In genomic region chr10:110560012-110560411, GRCh38 we compare ENCODE assay signal across 36 cellular contexts.
"Had no signal": no experiment of that assay in that cellular context is flagged by ENCODE, and none has a peak within 500 bp of the region (broad histone marks: within the 10 kb centered on the region; RNA-seq: fewer than 3 reads in every experiment).

No MANE protein-coding gene starts in this region.

- H3K4me3 ChIP-seq: MG63 had no signal

- DNase-seq: Kasumi-1, MG63, MM.1S, MV-4-11, NCI-H1048, NCI-H1092, NCI-H1092 treated with DMSO at 0.1 percent for 48 hours, NCI-H1105, NCI-H1105 treated with DMSO at 0.1 percent for 48 hours, NCI-H1417, NCI-H1417 treated with DMSO at 0.1 percent for 48 hours, NCI-H1436, NCI-H1436 treated with DMSO at 0.1 percent for 48 hours, NCI-H146, NCI-H1694, NCI-H1694 treated with DMSO at 0.1 percent for 48 hours, NCI-H187, NCI-H187 treated with DMSO at 0.1 percent for 48 hours, NCI-H1930, NCI-H2029, NCI-H2029 treated with DMSO at 0.1 percent for 48 hours, NCI-H2081, NCI-H2081 treated with DMSO at 0.1 percent for 48 hours, NCI-H2107, NCI-H2171, NCI-H2171 treated with DMSO at 0.1 percent for 48 hours, NCI-H2227 treated with DMSO at 0.1 percent for 48 hours, NCI-H226, NCI-H345, NCI-H446, NCI-H446 treated with DMSO at 0.1 percent for 48 hours, NCI-H510A, NCI-H510A treated with DMSO at 0.1 percent for 48 hours, NCI-H524, NCI-H524 treated with DMSO at 0.1 percent for 48 hours, NCI-H526 had no signal

- H3K27me3 ChIP-seq: MG63 had no signal

- H3K36me3 ChIP-seq: MG63 had no signal
